28 cellular contexts compared by ENCODE assay signal in genomic region chr7:108517951-108518350, GRCh38.
"Had no signal": no experiment of that assay in that cellular context is flagged by ENCODE, and none has a peak within 500 bp of the region (broad histone marks: within the 10 kb centered on the region; RNA-seq: fewer than 3 reads in every experiment).

No MANE protein-coding gene starts in this region.

- H3K9me3 ChIP-seq: suprapubic skin, testis, thoracic aorta, thyroid gland, tibial artery, transverse colon, upper lobe of left lung, upper lobe of right lung, uterus, vagina had no signal

- H3K27me3 ChIP-seq: suprapubic skin, testis, thyroid gland, tibial artery, tibial nerve, transverse colon, upper lobe of left lung, upper lobe of right lung, uterus, vagina had no signal

- H3K27ac ChIP-seq: suprapubic skin, testis, thoracic aorta, thyroid gland, tibial artery, tibial nerve, transverse colon, upper lobe of left lung, upper lobe of right lung, uterus, vagina had no signal

- ATAC-seq: stimulated activated effector memory CD8-positive, alpha-beta T cell treated with anti-CD3 and anti-CD28 coated beads, Interleukin-12 subunit alpha, Interleukin-12 subunit beta, amount 100 ng/mL, for 72 hours; stimulated activated memory B cell treated with anti-CD40 and anti-IgM and Interleukin-4, amounts not matched to agents 10 μg/mL and 1 μg/mL and 100 μg/mL, for 72 hours; stimulated activated naive B cell treated with anti-CD40 and anti-IgM and Interleukin-4, amounts not matched to agents 10 μg/mL and 1 μg/mL and 100 μg/mL, for 72 hours; stimulated activated naive CD8-positive, alpha-beta T cell treated with anti-CD3 and anti-CD28 coated beads, Interleukin-15, amount 100 ng/mL, for 72 hours; stimulated activated naive CD8-positive, alpha-beta T cell treated with anti-CD3 and anti-CD28 coated beads, Interleukin-15, Interleukin-2, amounts not matched to agents 100 U/mL and 50 U/mL, for 24 hours; upper lobe of right lung had no signal

- H3K4me3 ChIP-seq: suprapubic skin, testis, thoracic aorta, thyroid gland, tibial artery, tibial nerve, transverse colon, upper lobe of left lung, upper lobe of right lung, uterus, vagina had no signal

- H3K27ac Mint-ChIP-seq: stimulated activated effector memory CD8-positive, alpha-beta T cell treated with anti-CD3 and anti-CD28 coated beads, Interleukin-12 subunit alpha, Interleukin-12 subunit beta, amount 100 ng/mL, for 72 hours; stimulated activated memory B cell treated with anti-CD40 and anti-IgM and Interleukin-4, amounts not matched to agents 10 μg/mL and 1 μg/mL and 100 μg/mL, for 72 hours; stimulated activated naive B cell treated with anti-CD40 and anti-IgM and Interleukin-4, amounts not matched to agents 10 μg/mL and 1 μg/mL and 100 μg/mL, for 72 hours; stimulated activated naive CD8-positive, alpha-beta T cell treated with anti-CD3 and anti-CD28 coated beads, Interleukin-15, amount 100 ng/mL, for 72 hours; stimulated activated naive CD8-positive, alpha-beta T cell treated with anti-CD3 and anti-CD28 coated beads, Interleukin-15, Interleukin-2, amounts not matched to agents 100 ng/mL and 50 ng/mL, for 24 hours; type B pancreatic cell had no signal

- H3K27me3 Mint-ChIP-seq: stimulated activated memory B cell treated with anti-CD40 and anti-IgM and Interleukin-4, amounts not matched to agents 10 μg/mL and 1 μg/mL and 100 μg/mL, for 72 hours; stimulated activated naive B cell treated with anti-CD40 and anti-IgM and Interleukin-4, amounts not matched to agents 10 μg/mL and 1 μg/mL and 100 μg/mL, for 72 hours; stimulated activated naive CD8-positive, alpha-beta T cell treated with anti-CD3 and anti-CD28 coated beads, Interleukin-15, amount 100 ng/mL, for 72 hours; stimulated activated naive CD8-positive, alpha-beta T cell treated with anti-CD3 and anti-CD28 coated beads, Interleukin-15, Interleukin-2, amounts not matched to agents 100 ng/mL and 50 ng/mL, for 24 hours; type B pancreatic cell had no signal

- H3K4me1 ChIP-seq: upper lobe of right lung had no signal

- H3K4me3 Mint-ChIP-seq: stimulated activated effector memory CD8-positive, alpha-beta T cell treated with anti-CD3 and anti-CD28 coated beads, Interleukin-12 subunit alpha, Interleukin-12 subunit beta, amount 100 ng/mL, for 72 hours; stimulated activated memory B cell treated with anti-CD40 and anti-IgM and Interleukin-4, amounts not matched to agents 10 μg/mL and 1 μg/mL and 100 μg/mL, for 72 hours; stimulated activated naive B cell treated with anti-CD40 and anti-IgM and Interleukin-4, amounts not matched to agents 10 μg/mL and 1 μg/mL and 100 μg/mL, for 72 hours; stimulated activated naive CD8-positive, alpha-beta T cell treated with anti-CD3 and anti-CD28 coated beads, Interleukin-15, amount 100 ng/mL, for 72 hours; stimulated activated naive CD8-positive, alpha-beta T cell treated with anti-CD3 and anti-CD28 coated beads, Interleukin-15, Interleukin-2, amounts not matched to agents 100 ng/mL and 50 ng/mL, for 24 hours; type B pancreatic cell had no signal

- DNase-seq: stimulated activated CD4-positive, alpha-beta T cell treated with anti-CD3 and anti-CD28 coated beads, Interleukin-2, amount 100 ng/mL, for 24 hours; stimulated activated CD4-positive, alpha-beta T cell treated with anti-CD3 and anti-CD28 coated beads, Interleukin-2, amount 100 ng/mL, for 48 hours; stimulated activated CD4-positive, alpha-beta T cell treated with anti-CD3 and anti-CD28 coated beads, Interleukin-4, amount 100 ng/mL, for 1 hour; stimulated activated CD4-positive, alpha-beta T cell treated with anti-CD3 and anti-CD28 coated beads, Interleukin-4, amount 100 ng/mL, for 24 hours; stimulated activated CD4-positive, alpha-beta T cell treated with anti-CD3 and anti-CD28 coated beads, Interleukin-4, amount 100 ng/mL, for 4 hours; stimulated activated CD8-positive, alpha-beta memory T cell treated with anti-CD3 and anti-CD28 coated beads, Interleukin-4, amount 100 ng/mL, for 48 hours; stimulated activated naive B cell treated with anti-CD40 and anti-IgM and Interleukin-4, amounts not matched to agents 10 μg/mL and 1 μg/mL and 100 μg/mL, for 72 hours; stimulated activated naive CD4-positive, alpha-beta T cell; stimulated activated naive CD4-positive, alpha-beta T cell treated with Interleukin-2 at 50 U/mL for 16 hours; stimulated activated naive CD8-positive, alpha-beta T cell treated with anti-CD3 and anti-CD28 coated beads, Interleukin-15, amount 100 ng/mL, for 72 hours; stimulated activated naive CD8-positive, alpha-beta T cell treated with anti-CD3 and anti-CD28 coated beads, Interleukin-15, Interleukin-2, amounts not matched to agents 100 U/mL and 50 U/mL, for 24 hours; substantia nigra; testis; thyroid gland; tibial artery; transverse colon; trophoblast cell; upper lobe of left lung; upper lobe of right lung; uterus had no signal

- H3K36me3 ChIP-seq: uterus had no signal

- H3K9me3 Mint-ChIP-seq: stimulated activated effector memory CD8-positive, alpha-beta T cell treated with anti-CD3 and anti-CD28 coated beads, Interleukin-12 subunit alpha, Interleukin-12 subunit beta, amount 100 ng/mL, for 72 hours; stimulated activated memory B cell treated with anti-CD40 and anti-IgM and Interleukin-4, amounts not matched to agents 10 μg/mL and 1 μg/mL and 100 μg/mL, for 72 hours; stimulated activated naive B cell treated with anti-CD40 and anti-IgM and Interleukin-4, amounts not matched to agents 10 μg/mL and 1 μg/mL and 100 μg/mL, for 72 hours; stimulated activated naive CD8-positive, alpha-beta T cell treated with anti-CD3 and anti-CD28 coated beads, Interleukin-15, amount 100 ng/mL, for 72 hours; stimulated activated naive CD8-positive, alpha-beta T cell treated with anti-CD3 and anti-CD28 coated beads, Interleukin-15, Interleukin-2, amounts not matched to agents 100 ng/mL and 50 ng/mL, for 24 hours; type B pancreatic cell had no signal
